ENCODE assay signal across 8 cellular contexts in the genomic region with DNA sequence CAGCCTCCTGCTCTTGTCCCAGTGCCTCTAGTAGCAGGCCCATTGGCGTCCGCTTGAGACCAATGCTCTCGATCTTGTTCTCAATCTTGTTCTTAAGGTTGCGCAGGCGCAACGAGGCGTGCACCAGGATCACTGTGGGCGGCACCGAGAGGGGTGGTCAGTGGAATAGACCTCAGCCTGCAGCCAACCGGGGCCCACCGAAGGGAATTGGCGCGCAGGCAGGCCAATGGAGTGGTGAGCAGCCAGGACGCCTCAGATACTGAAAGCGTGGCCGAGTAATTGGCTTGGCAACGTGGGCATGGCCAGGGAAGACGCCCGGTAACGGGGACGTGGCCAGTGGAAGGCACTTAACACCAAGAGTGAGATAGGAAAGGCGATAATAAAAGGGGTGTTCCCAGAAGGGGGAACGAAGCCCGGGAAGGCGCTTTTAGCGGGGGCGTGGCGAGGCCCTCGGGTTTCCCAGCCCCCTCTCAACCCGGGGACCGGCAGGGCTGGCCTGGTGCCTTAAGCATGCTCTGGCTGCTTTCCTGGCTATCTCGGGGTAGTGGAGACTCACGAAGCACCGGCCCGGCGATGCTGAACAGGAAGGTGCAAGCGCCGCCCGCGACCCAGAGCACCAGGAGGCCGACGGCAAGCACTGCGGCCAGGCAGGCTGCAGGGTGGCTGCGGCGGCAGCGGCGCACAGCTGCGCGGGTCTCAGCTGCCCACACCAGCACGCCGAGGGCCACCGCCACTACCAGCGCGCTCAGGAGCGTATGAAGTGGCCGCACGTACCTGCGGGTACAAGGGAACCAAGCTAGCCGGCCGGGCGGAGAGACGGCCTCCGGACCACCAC. TPM values are rescaled to one million over a fixed set of nuclear protein-coding genes. Genes with fewer than 3 reads are reported as not detected.
DNase-seq lines count a peak whose midpoint lies in the region; ATAC-seq and TF ChIP-seq lines count a peak whose summit lies in the region.

No MANE protein-coding gene starts in this region.

- H3K27ac ChIP-seq in AG04450 (ENCODE audit: low read depth, low read length) = no peak overlapping the region

- H3K4me3 ChIP-seq in AG04450 (ENCODE audit: low read depth, low read length) (peak overlapping the region; percentile 76), fibroblast of mammary gland (ENCODE audit: control insufficient read depth, low read depth, low read length) (peak overlapping the region; percentile 76)

- POLR2A ChIA-PET in AG04450 (lab: Yijun Ruan, JAX) = interaction anchor here (0.6 kb wide), 1 partner anchor 181 kb away, joined by 3 read pairs; no protein-coding TSS in a partner anchor

- DNase-seq in AG04450 (ENCODE audit: low read depth, low spot score) = no peak
- peak; percentile 43 for DNase-seq in SK-N-DZ (ENCODE audit: low spot score)
- peak; percentile 79 for DNase-seq in fibroblast of mammary gland (ENCODE audit: low read depth)
- DNase-seq in NCI-H146 treated with DMSO at 0.1 percent for 48 hours (lab: John Stamatoyannopoulos, UW; ENCODE audit: unreplicated experiment) = no peak

- no peak overlapping the region for H3K27ac Mint-ChIP-seq in nephron

- CTCF ChIA-PET in AG04450 (lab: Charles Lee) = no interaction called here

- H3K27me3 ChIP-seq in AG04450 (ENCODE audit: control insufficient read depth, insufficient read depth, low read length) = no peaks in the 10 kb centered on the region

- H3K4me1 Mint-ChIP-seq in nephron = no peaks in the 10 kb centered on the region

- peak overlapping the region; percentile 74 to 90 (median 84) for H3K4me3 Mint-ChIP-seq in nephron

- H3K36me3 Mint-ChIP-seq in nephron (ENCODE audit: low read depth) = peaks cover 5% of the 10 kb centered on the region

- H3K9me3 ChIP-seq in AG04450 (ENCODE audit: control insufficient read depth, insufficient read depth, low read length) = no peaks in the 10 kb centered on the region

- H3K27me3 Mint-ChIP-seq in nephron (ENCODE audit: low read depth) = no peaks in the 10 kb centered on the region

- ATAC-seq in GM21529 (IDR thresholded peaks at IDR 0.05; ENCODE audit: unreplicated experiment) (no peak), HG03039 (IDR thresholded peaks at IDR 0.05; ENCODE audit: unreplicated experiment) (no peak), GM18909 (IDR thresholded peaks at IDR 0.05; ENCODE audit: poor library complexity, unreplicated experiment) (no peak)

- peaks cover 9% of the 10 kb centered on the region for H3K9me3 Mint-ChIP-seq in nephron

- no peak for TF ChIP-seq CTCF in AG04450 (IDR thresholded peaks at IDR 0.05; ENCODE audit: low read depth, low read length)
- TF ChIP-seq CTCF in fibroblast of mammary gland (conservative IDR thresholded peaks at IDR 0.05; ENCODE audit: control insufficient read depth, insufficient read depth, low read depth, low read length) = no peak
- TF ChIP-seq CTCF in nephron (IDR thresholded peaks at IDR 0.05; ENCODE audit: unreplicated experiment in 3 of 3) = no peak

RNA-seq across cellular contexts. Expression of a gene that starts 1.7 kb away (rescaled TPM):
- 27.6 and 41.2 TPM in 2 replicates for polyA plus RNA-seq in AG04450 (2011; rRNA removed)
- polyA minus RNA-seq in AG04450 (2011; rRNA and poly(A)+ RNA removed) = 25.3 and 29.3 TPM in 2 replicates
- 13.0 and 16.2 TPM in 2 replicates for polyA plus RNA-seq in SK-N-DZ (2014; cell fraction: cytosol; rRNA removed)
- 7.0 and 20.0 TPM in 2 replicates for polyA plus RNA-seq in SK-N-DZ (2014; cell fraction: nucleus; rRNA removed)

RNA-seq across cellular contexts. Expression of a gene that starts 7.6 kb away (rescaled TPM):
- 78.4 and 96.1 TPM in 2 replicates for polyA plus RNA-seq in AG04450 (2011; rRNA removed)
- 59.5 and 106 TPM in 2 replicates for polyA minus RNA-seq in AG04450 (2011; rRNA and poly(A)+ RNA removed)
- polyA plus RNA-seq in SK-N-DZ (2014; cell fraction: cytosol; rRNA removed) = 59.7 and 61.3 TPM in 2 replicates
- polyA plus RNA-seq in SK-N-DZ (2014; cell fraction: nucleus; rRNA removed) = 164 and 166 TPM in 2 replicates

RNA-seq across cellular contexts. Expression of a gene that starts 13.3 kb away (rescaled TPM):
- polyA plus RNA-seq in AG04450 (2011; rRNA removed) = 0.83 and 1.0 TPM in 2 replicates
- polyA minus RNA-seq in AG04450 (2011; rRNA and poly(A)+ RNA removed) = 1.00 and 1.1 TPM in 2 replicates
- polyA plus RNA-seq in SK-N-DZ (2014; cell fraction: cytosol; rRNA removed) = 2.8 and 3.2 TPM in 2 replicates
- 3.5 and 5.9 TPM in 2 replicates for polyA plus RNA-seq in SK-N-DZ (2014; cell fraction: nucleus; rRNA removed)

RNA-seq across cellular contexts. Expression of a gene that starts 28.9 kb away (rescaled TPM):
- polyA plus RNA-seq in AG04450 (2011; rRNA removed) = 28.4 and 42.0 TPM in 2 replicates
- polyA minus RNA-seq in AG04450 (2011; rRNA and poly(A)+ RNA removed) = 48.5 and 49.3 TPM in 2 replicates
- polyA plus RNA-seq in SK-N-DZ (2014; cell fraction: cytosol; rRNA removed) = 11.0 and 11.4 TPM in 2 replicates
- polyA plus RNA-seq in SK-N-DZ (2014; cell fraction: nucleus; rRNA removed) = 10.4 and 15.4 TPM in 2 replicates

RNA-seq across cellular contexts. Expression of a gene that starts 51.4 kb away (rescaled TPM):
- polyA plus RNA-seq in AG04450 (2011; rRNA removed) = 20.3 and 21.9 TPM in 2 replicates
- polyA minus RNA-seq in AG04450 (2011; rRNA and poly(A)+ RNA removed) = 10.6 and 15.0 TPM in 2 replicates
- 31.4 and 36.0 TPM in 2 replicates for polyA plus RNA-seq in SK-N-DZ (2014; cell fraction: cytosol; rRNA removed)
- 14.1 and 14.9 TPM in 2 replicates for polyA plus RNA-seq in SK-N-DZ (2014; cell fraction: nucleus; rRNA removed)

Comparison
In these comparisons a context has a peak if more than half of its experiments do, and no peak if none do; other contexts are left out.
1. DNase-seq: peak in SK-N-DZ (single experiment) and fibroblast of mammary gland (single experiment); none in AG04450 (single experiment) and NCI-H146 treated with DMSO at 0.1 percent for 48 hours (single experiment).